Comparison of ENCODE assay signal across 8 cellular contexts in the genomic region with DNA sequence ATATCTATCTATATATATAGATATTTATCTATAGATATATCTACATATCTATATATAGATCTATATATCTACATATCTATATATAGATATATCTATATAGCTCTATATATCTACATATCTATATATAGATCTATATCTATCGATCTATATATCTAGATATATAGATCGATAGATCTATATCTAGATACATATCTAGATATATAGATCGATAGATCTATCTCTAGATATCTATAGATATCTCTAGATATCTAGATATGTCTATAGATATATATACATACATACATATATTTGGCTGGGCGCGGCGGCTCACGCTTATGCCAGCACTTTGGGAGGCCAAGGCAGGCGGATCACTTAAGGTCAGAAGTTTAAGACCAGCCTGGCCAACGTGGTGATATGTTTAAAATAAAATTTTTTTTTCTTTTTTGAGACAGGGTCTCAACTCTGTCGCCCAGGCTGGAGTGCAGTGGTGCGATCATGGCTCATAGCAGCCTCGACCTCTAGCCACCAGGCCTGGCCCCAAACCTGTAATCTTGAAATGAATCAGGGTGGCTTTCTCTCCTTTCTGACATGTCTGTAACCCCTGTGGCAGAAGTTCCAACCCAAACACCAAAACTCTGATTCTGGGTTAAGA. TPM values are rescaled to one million over a fixed set of nuclear protein-coding genes. Genes with fewer than 3 reads are reported as not detected.
DNase-seq lines count a peak whose midpoint lies in the region; ATAC-seq and TF ChIP-seq lines count a peak whose summit lies in the region.

No MANE protein-coding gene starts in this region.

- ATAC-seq in GM18502 (IDR thresholded peaks at IDR 0.05; ENCODE audit: poor library complexity, unreplicated experiment), result peak; percentile 14
- no peak for ATAC-seq in gastrocnemius medialis
- ATAC-seq in GM21390 (IDR thresholded peaks at IDR 0.05; ENCODE audit: unreplicated experiment), result no peak
- ATAC-seq in GM21737 (IDR thresholded peaks at IDR 0.05; ENCODE audit: unreplicated experiment), result no peak

- H3K9me3 ChIP-seq in gastrocnemius medialis, result no peaks in the 10 kb centered on the region

- peak overlapping the region; percentile 42 for H3K4me3 ChIP-seq in LNCaP clone FGC (ENCODE audit: low read depth, low read length)
- H3K4me3 ChIP-seq in dorsolateral prefrontal cortex, result peak overlapping the region; percentile 26 to 73 (median 59)
- peak overlapping the region; percentile 59 to 61 (median 60) for H3K4me3 ChIP-seq in gastrocnemius medialis

- in situ Hi-C loops in gastrocnemius medialis (cut with MboI; ENCODE audit: low sequenced_read_pairs in 4 of 4), result loop anchor here in 1 of 4 donors (5.0 kb wide), 1 partner anchor 330 kb away; no protein-coding TSS in a partner anchor

- DNase-seq in LNCaP clone FGC (ENCODE audit: low read depth) (no peak), dorsolateral prefrontal cortex (no peak), gastrocnemius medialis (no peak), DMS53 treated with DMSO at 0.1 percent for 48 hours (lab: John Stamatoyannopoulos, UW; ENCODE audit: unreplicated experiment) (no peak)
- no peak for DNase-seq in effector CD4-positive, alpha-beta T cell

- no peak for TF ChIP-seq POLR2A in gastrocnemius medialis (IDR thresholded peaks at IDR 0.05)

- no peaks in the 10 kb centered on the region for H3K27me3 ChIP-seq in dorsolateral prefrontal cortex
- no peaks in the 10 kb centered on the region for H3K27me3 ChIP-seq in gastrocnemius medialis

- peak overlapping the region in 52 of 59 donors; percentile 9 to 84 (median 71) for H3K27ac ChIP-seq in dorsolateral prefrontal cortex
- peak overlapping the region in 2 of 4 donors; percentile 31 to 33 for H3K27ac ChIP-seq in gastrocnemius medialis

- H3K36me3 ChIP-seq in gastrocnemius medialis, result peaks cover 0 to 30% of the 10 kb centered on the region in 2 donors

- TF ChIP-seq CTCF in LNCaP clone FGC (IDR thresholded peaks at IDR 0.05; ENCODE audit: control insufficient read depth, extremely low read depth, insufficient read depth) (no peak), dorsolateral prefrontal cortex (IDR thresholded peaks at IDR 0.05 in 54 of 56, conservative IDR thresholded peaks at IDR 0.05 in 2 of 56; ENCODE audit: low read depth in 1 of 56, partially characterized antibody in 56 of 56) (no peak), gastrocnemius medialis (IDR thresholded peaks at IDR 0.05 in 4 of 5, conservative IDR thresholded peaks at IDR 0.05 in 1 of 5) (no peak)

- H3K4me1 ChIP-seq in gastrocnemius medialis, result no peaks in the 10 kb centered on the region

- intact Hi-C loops in dorsolateral prefrontal cortex (cut with DNase I) (loop anchor here (2.0 to 10.0 kb wide), 2 partner anchors 147 to 331 kb away; a partner anchor contains a TSS), gastrocnemius medialis (cut with DNase I; ENCODE audit: low total_unique reads) (loop anchor here (1.0 kb wide), 1 partner anchor 332 kb away; no protein-coding TSS in a partner anchor)

RNA-seq across cellular contexts. Expression of a gene that starts 18.1 kb away (rescaled TPM):
- 100 to 1,000 TPM in 114 of 120 experiments, 10 to 100 TPM in 6; 78.9 to 178 (median 137) TPM for total RNA-seq in dorsolateral prefrontal cortex
- total RNA-seq in gastrocnemius medialis, result 100 to 1,000 TPM; 170 to 327 (median 213) TPM

RNA-seq across cellular contexts. Expression of a gene that starts 28.6 kb away (rescaled TPM):
- total RNA-seq in dorsolateral prefrontal cortex (10 to 100 TPM; 47.0 to 86.9 (median 63.0) TPM), gastrocnemius medialis (10 to 100 TPM; 27.5 to 57.1 (median 38.2) TPM)

RNA-seq across cellular contexts. Expression of a gene that starts 36.0 kb away (rescaled TPM):
- total RNA-seq in dorsolateral prefrontal cortex (10 to 100 TPM in 118 of 120 experiments, 1 to 10 TPM in 2; 8.3 to 24.4 (median 16.5) TPM), gastrocnemius medialis (10 to 100 TPM; 18.4 to 26.8 (median 24.6) TPM)

RNA-seq across cellular contexts. Expression of a gene that starts 36.6 kb away (rescaled TPM):
- total RNA-seq in dorsolateral prefrontal cortex (10 to 100 TPM; 10.4 to 38.9 (median 27.5) TPM), gastrocnemius medialis (1 to 10 TPM in 3 of 4 donors, under 1 TPM in 1; 0.82 to 3.5 (median 2.2) TPM)
